In genomic region chr6:65760285-65760684, GRCh38 we compare ENCODE assay signal across 21 cellular contexts. TPM values are rescaled to one million over a fixed set of nuclear protein-coding genes. Genes with fewer than 3 reads are reported as not detected.
DNase-seq lines count a peak whose midpoint lies in the region; ATAC-seq, FAIRE-seq and TF ChIP-seq lines count a peak whose summit lies in the region.
"Had no signal": no experiment of that assay in that cellular context is flagged by ENCODE, and none has a peak within 500 bp of the region (broad histone marks: within the 10 kb centered on the region; RNA-seq: fewer than 3 reads in every experiment).

No MANE protein-coding gene starts in this region.

- no peaks in the 10 kb centered on the region for H3K9me3 ChIP-seq in A673 (ENCODE audit: low read depth, low read length, poor library complexity, severe bottlenecking)
- H3K9me3 ChIP-seq: body of pancreas, gastroesophageal sphincter, suprapubic skin had no signal

- H3K27ac Mint-ChIP-seq in HFFc6 = no peak overlapping the region
- H3K27ac Mint-ChIP-seq: activated CD4-positive, alpha-beta T cell treated with anti-CD3 and anti-CD28 coated beads, Interleukin-2, amount 10 ng/mL, durations not matched to agents 7 days and 5 days; CD4-positive, alpha-beta memory T cell had no signal

- H3K4me3 ChIP-seq in A673 (ENCODE audit: low read depth, low read length, poor library complexity, severe bottlenecking) = no peak overlapping the region
- H3K4me3 ChIP-seq: body of pancreas, gastroesophageal sphincter, suprapubic skin had no signal

- no peak overlapping the region for H3K27ac ChIP-seq in A673 (ENCODE audit: low read depth, low read length, poor library complexity, severe bottlenecking)
- H3K27ac ChIP-seq: body of pancreas, gastroesophageal sphincter, suprapubic skin had no signal

- TF ChIP-seq CTCF in A673 (conservative IDR thresholded peaks at IDR 0.05; ENCODE audit: low read depth, low read length) (no peak), HFFc6 (IDR thresholded peaks at IDR 0.05) (no peak)

- H3K27me3 Mint-ChIP-seq in HFFc6 (ENCODE audit: insufficient read depth) = no peaks in the 10 kb centered on the region; the same call in 1 of the 2 replicates
- H3K27me3 Mint-ChIP-seq: activated CD4-positive, alpha-beta T cell treated with anti-CD3 and anti-CD28 coated beads, Interleukin-2, amount 10 ng/mL, durations not matched to agents 7 days and 5 days; CD4-positive, alpha-beta memory T cell had no signal

- POLR2A ChIA-PET in A673 (lab: Charles Lee; ENCODE audit: low non-redundant PET) = no interaction called here

- no peak for ATAC-seq in GM19395 (IDR thresholded peaks at IDR 0.05; ENCODE audit: unreplicated experiment)
- no peak for ATAC-seq in GM18868 (IDR thresholded peaks at IDR 0.05; ENCODE audit: unreplicated experiment)
- ATAC-seq: body of pancreas, gastroesophageal sphincter had no signal

- H3K4me1 Mint-ChIP-seq in HFFc6 (ENCODE audit: low read depth) = no peaks in the 10 kb centered on the region
- H3K4me1 Mint-ChIP-seq: activated CD4-positive, alpha-beta T cell treated with anti-CD3 and anti-CD28 coated beads, Interleukin-2, amount 10 ng/mL, durations not matched to agents 7 days and 5 days; CD4-positive, alpha-beta memory T cell had no signal

- H3K36me3 Mint-ChIP-seq in HFFc6 (ENCODE audit: low read depth) = no peaks in the 10 kb centered on the region
- H3K36me3 Mint-ChIP-seq: CD4-positive, alpha-beta memory T cell had no signal

- H3K4me3 Mint-ChIP-seq in HFFc6 = no peak overlapping the region
- H3K4me3 Mint-ChIP-seq: activated CD4-positive, alpha-beta T cell treated with anti-CD3 and anti-CD28 coated beads, Interleukin-2, amount 10 ng/mL, durations not matched to agents 7 days and 5 days; CD4-positive, alpha-beta memory T cell; neural crest cell had no signal

- no peaks in the 10 kb centered on the region for H3K36me3 ChIP-seq in A673 (ENCODE audit: insufficient read depth, low read length, poor library complexity, severe bottlenecking)
- H3K36me3 ChIP-seq: gastroesophageal sphincter, suprapubic skin had no signal

- intact Hi-C loops in A673 (cut with micrococcal nuclease; ENCODE audit: unreplicated experiment) = no loop called here

- no TSS peak for BruUV-seq in A673 (replicated peaks; lab: Mats Ljungman, UMichigan)

- CTCF ChIA-PET in A673 (lab: Charles Lee) = no interaction called here

- no peaks in the 10 kb centered on the region for H3K4me1 ChIP-seq in A673 (ENCODE audit: insufficient read depth, low read length, poor library complexity, severe bottlenecking)
- H3K4me1 ChIP-seq: body of pancreas, gastroesophageal sphincter, suprapubic skin had no signal

- TF ChIP-seq POLR2A in H54 (IDR thresholded peaks at IDR 0.05; ENCODE audit: low read depth, low read length) = no peak

- H3K9me3 Mint-ChIP-seq in HFFc6 = peaks cover 14% of the 10 kb centered on the region

- peak; percentile 90 for FAIRE-seq in H54 (lab: Jason Lieb, UNC)
- FAIRE-seq: endothelial cell of umbilical vein had no signal

- H3K27me3 ChIP-seq in A673 (replicated peaks; ENCODE audit: insufficient read depth, low read depth, low read length, poor library complexity) = no peaks in the 10 kb centered on the region
- H3K27me3 ChIP-seq: body of pancreas, gastroesophageal sphincter, suprapubic skin had no signal

- DNase-seq in A673 (ENCODE audit: low spot score) (peak; percentile 1), H54 (ENCODE audit: insufficient read length, low spot score) (peak; percentile 30), RPMI7951 (ENCODE audit: low read depth) (peak; percentile 16), glomerular visceral epithelial cell (ENCODE audit: extremely low spot score) (peak; percentile 35), NOMO-1 treated with DMSO at 0.1 percent for 48 hours (lab: John Stamatoyannopoulos, UW; ENCODE audit: unreplicated experiment) (no peak), HFFc6 (no peak)
- DNase-seq: activated CD4-positive, alpha-beta T cell treated with anti-CD3 and anti-CD28 coated beads, Interleukin-2, amount 10 ng/mL, durations not matched to agents 7 days and 5 days; activated CD8-positive, alpha-beta memory T cell treated with anti-CD3 and anti-CD28 coated beads, Interleukin-2, amount 50 U/mL, for 4 hours; body of pancreas; CD4-positive, alpha-beta memory T cell; dermis blood vessel endothelial cell; DND-41; NCI-H187; NCI-H345; NK-92 treated with Interleukin-12 subunit alpha and Interleukin-12 subunit beta, amount 100 ng/mL, for 24 hours had no signal

RNA-seq across cellular contexts. Expression of gene EYS, which starts 53.3 kb away (rescaled TPM):
- total RNA-seq in A673 (2021) = 0.47 and 0.50 TPM in 2 replicates
- total RNA-seq in RPMI7951 (2014; rRNA removed; shearing (Covaris generic)) = not detected in 2 replicates
- under 1 TPM in 1 of 6 experiments, not detected in 5; 0.18 TPM for total RNA-seq in HFFc6 (2021; fragmentation: NEBNext Ultra II Directional; extraction: Animal tissue kit (Norgen Biotek cat#: 25700))
- total RNA-seq: activated CD4-positive, alpha-beta T cell treated with anti-CD3 and anti-CD28 coated beads, Interleukin-2, amount 10 ng/mL, durations not matched to agents 7 days and 5 days; CD4-positive, alpha-beta memory T cell; dermis blood vessel endothelial cell; suprapubic skin had no signal

Comparison
In these comparisons a context has a peak if more than half of its experiments do, and no peak if none do; other contexts are left out.
1. DNase-seq: peak in A673 (single experiment), H54 (single experiment), RPMI7951 (single experiment) and glomerular visceral epithelial cell (single experiment); none in NOMO-1 treated with DMSO at 0.1 percent for 48 hours (single experiment) and HFFc6 (single experiment).